11 cellular contexts compared by ENCODE assay signal in the genomic region with DNA sequence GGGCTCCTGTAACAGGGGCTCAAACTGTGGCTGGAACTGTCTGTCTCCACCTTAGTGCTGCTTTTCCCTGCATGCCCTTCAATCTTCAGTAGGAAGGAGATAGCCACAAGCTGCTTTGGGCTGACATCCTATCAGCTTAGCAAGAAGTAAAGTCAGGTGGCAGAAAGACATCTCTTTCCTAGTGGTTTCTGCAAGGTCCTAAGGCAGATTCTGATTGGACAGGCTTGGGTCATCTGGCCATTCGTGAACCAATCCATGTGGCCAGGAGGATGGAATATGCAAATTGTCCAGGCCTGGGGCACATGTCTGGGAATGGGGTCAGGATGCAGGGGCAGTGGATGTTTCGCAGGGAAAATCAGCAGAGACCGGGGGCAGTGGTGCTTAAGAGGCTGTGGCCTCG. TPM values are rescaled to one million over a fixed set of nuclear protein-coding genes. Genes with fewer than 3 reads are reported as not detected.
DNase-seq lines count a peak whose midpoint lies in the region; ATAC-seq and TF ChIP-seq lines count a peak whose summit lies in the region.
"Had no signal": no experiment of that assay in that cellular context is flagged by ENCODE, and none has a peak within 500 bp of the region (broad histone marks: within the 10 kb centered on the region; RNA-seq: fewer than 3 reads in every experiment).

No MANE protein-coding gene starts in this region.

- DNase-seq in SIG-M5 treated with dmso at 0.1 percent for 504 hours (lab: John Stamatoyannopoulos, UW; ENCODE audit: unreplicated experiment) = peak; percentile 20
- no peak for DNase-seq in SIG-M5 (lab: John Stamatoyannopoulos, UW)
- no peak for DNase-seq in Panc1 (ENCODE audit: low read depth, low spot score)
- peak; percentile 17 for DNase-seq in epidermal melanocyte (ENCODE audit: insufficient read length, low spot score)
- DNase-seq in stimulated activated naive B cell treated with anti-CD40 and anti-IgM and Interleukin-4, amounts not matched to agents 10 μg/mL and 1 μg/mL and 100 μg/mL, for 72 hours = no peak
- DNase-seq in NCI-H2171 treated with DMSO at 0.1 percent for 48 hours (lab: John Stamatoyannopoulos, UW) = no peak
- DNase-seq: left colon, sigmoid colon had no signal

- H3K27ac ChIP-seq in Panc1 (ENCODE audit: low read length) = no peak overlapping the region
- H3K27ac ChIP-seq: sigmoid colon had no signal

- H3K27ac Mint-ChIP-seq in stimulated activated naive B cell treated with anti-CD40 and anti-IgM and Interleukin-4, amounts not matched to agents 10 μg/mL and 1 μg/mL and 100 μg/mL, for 72 hours = peak overlapping the region; percentile 34

- no TSS peak for BruUV-seq in Panc1 (replicated peaks; lab: Mats Ljungman, UMichigan)

- peaks cover 42 to 51% of the 10 kb centered on the region in 2 donors for H3K36me3 Mint-ChIP-seq in stimulated activated naive B cell treated with anti-CD40 and anti-IgM and Interleukin-4, amounts not matched to agents 10 μg/mL and 1 μg/mL and 100 μg/mL, for 72 hours

- H3K4me1 ChIP-seq in Panc1 (ENCODE audit: control insufficient read depth, insufficient read depth, low read length) = peaks cover 56% of the 10 kb centered on the region

- no peak for TF ChIP-seq CTCF in Panc1 (IDR thresholded peaks at IDR 0.05)

- in situ Hi-C loops in Panc1 (cut with HindIII; ENCODE audit: low pct_unique_long_range_greater_than_20kb, low sequenced_read_pairs) = no loop called here

- POLR2A ChIA-PET in Panc1 (lab: Charles Lee) = interaction anchor here (0.7 kb wide), 1 partner anchor 47 kb away, joined by 3 read pairs; no protein-coding TSS in a partner anchor

- peak; percentile 33; the same call in 1 of the 2 replicates for ATAC-seq in Panc1
- no peak for ATAC-seq in stimulated activated naive B cell treated with anti-CD40 and anti-IgM and Interleukin-4, amounts not matched to agents 10 μg/mL and 1 μg/mL and 100 μg/mL, for 72 hours (replicated peaks)
- ATAC-seq in GM19452 (IDR thresholded peaks at IDR 0.05; ENCODE audit: unreplicated experiment) = no peak
- no peak for ATAC-seq in HG03442 (IDR thresholded peaks at IDR 0.05; ENCODE audit: unreplicated experiment)
- ATAC-seq: left colon had no signal

- no peaks in the 10 kb centered on the region for H3K27me3 ChIP-seq in Panc1 (ENCODE audit: control insufficient read depth, insufficient read depth, low read length)
- H3K27me3 ChIP-seq: dorsolateral prefrontal cortex, sigmoid colon had no signal

- no peak overlapping the region for H3K4me3 Mint-ChIP-seq in stimulated activated naive B cell treated with anti-CD40 and anti-IgM and Interleukin-4, amounts not matched to agents 10 μg/mL and 1 μg/mL and 100 μg/mL, for 72 hours

- no peaks in the 10 kb centered on the region for H3K27me3 Mint-ChIP-seq in stimulated activated naive B cell treated with anti-CD40 and anti-IgM and Interleukin-4, amounts not matched to agents 10 μg/mL and 1 μg/mL and 100 μg/mL, for 72 hours

- CTCF ChIA-PET in Panc1 (lab: Charles Lee) = no interaction called here

- H3K4me3 ChIP-seq in Panc1 (ENCODE audit: low read depth in 2 of 2, low read length in 2 of 2) = no peak overlapping the region
- H3K4me3 ChIP-seq: dorsolateral prefrontal cortex, sigmoid colon had no signal

- peaks cover 5% of the 10 kb centered on the region for H3K36me3 ChIP-seq in Panc1 (ENCODE audit: control insufficient read depth, insufficient read depth, low read length)

- intact Hi-C loops in Panc1 (cut with micrococcal nuclease; ENCODE audit: unreplicated experiment) = no loop called here

- no peaks in the 10 kb centered on the region for H3K9me3 ChIP-seq in Panc1 (ENCODE audit: control insufficient read depth, insufficient read depth, low read depth, low read length)
- H3K9me3 ChIP-seq: sigmoid colon had no signal

- no peaks in the 10 kb centered on the region for H3K9me3 Mint-ChIP-seq in stimulated activated naive B cell treated with anti-CD40 and anti-IgM and Interleukin-4, amounts not matched to agents 10 μg/mL and 1 μg/mL and 100 μg/mL, for 72 hours

- H3K4me1 Mint-ChIP-seq in stimulated activated naive B cell treated with anti-CD40 and anti-IgM and Interleukin-4, amounts not matched to agents 10 μg/mL and 1 μg/mL and 100 μg/mL, for 72 hours = peaks cover 17 to 23% of the 10 kb centered on the region in 2 donors

RNA-seq across cellular contexts. Expression of a gene that starts 5.2 kb away (rescaled TPM):
- 41.0 TPM for total RNA-seq in Panc1 (2021; ENCODE audit: unreplicated experiment)
- 45.7 TPM for polyA plus RNA-seq in Panc1 (2012; ENCODE audit: insufficient read length)

RNA-seq across cellular contexts. Expression of a gene that starts 5.5 kb away (rescaled TPM):
- 101 TPM for total RNA-seq in Panc1 (2021; ENCODE audit: unreplicated experiment)
- 156 TPM for polyA plus RNA-seq in Panc1 (2012; ENCODE audit: insufficient read length)

RNA-seq across cellular contexts. Expression of a gene that starts 30.5 kb away (rescaled TPM):
- total RNA-seq in Panc1 (2021; ENCODE audit: unreplicated experiment) = 75.2 TPM
- 94.6 TPM for polyA plus RNA-seq in Panc1 (2012; ENCODE audit: insufficient read length)

RNA-seq across cellular contexts. Expression of a gene that starts 41.2 kb away (rescaled TPM):
- total RNA-seq in Panc1 (2021; ENCODE audit: unreplicated experiment) = 0.10 TPM
- not detected for polyA plus RNA-seq in Panc1 (2012; ENCODE audit: insufficient read length)
- total RNA-seq: sigmoid colon had no signal

RNA-seq across cellular contexts. Expression of a gene that starts 55.2 kb away (rescaled TPM):
- 0.28 TPM for total RNA-seq in Panc1 (2021; ENCODE audit: unreplicated experiment)
- polyA plus RNA-seq in Panc1 (2012; ENCODE audit: insufficient read length) = 0.27 TPM

Comparison
In these comparisons a context has a peak if more than half of its experiments do, and no peak if none do; other contexts are left out.
1. DNase-seq: peak in SIG-M5 treated with dmso at 0.1 percent for 504 hours (single experiment) and epidermal melanocyte (single experiment); none in SIG-M5 (single experiment), Panc1 (single experiment), stimulated activated naive B cell treated with anti-CD40 and anti-IgM and Interleukin-4, amounts not matched to agents 10 μg/mL and 1 μg/mL and 100 μg/mL, for 72 hours (single experiment) and NCI-H2171 treated with DMSO at 0.1 percent for 48 hours (single experiment).